In the genomic region with DNA sequence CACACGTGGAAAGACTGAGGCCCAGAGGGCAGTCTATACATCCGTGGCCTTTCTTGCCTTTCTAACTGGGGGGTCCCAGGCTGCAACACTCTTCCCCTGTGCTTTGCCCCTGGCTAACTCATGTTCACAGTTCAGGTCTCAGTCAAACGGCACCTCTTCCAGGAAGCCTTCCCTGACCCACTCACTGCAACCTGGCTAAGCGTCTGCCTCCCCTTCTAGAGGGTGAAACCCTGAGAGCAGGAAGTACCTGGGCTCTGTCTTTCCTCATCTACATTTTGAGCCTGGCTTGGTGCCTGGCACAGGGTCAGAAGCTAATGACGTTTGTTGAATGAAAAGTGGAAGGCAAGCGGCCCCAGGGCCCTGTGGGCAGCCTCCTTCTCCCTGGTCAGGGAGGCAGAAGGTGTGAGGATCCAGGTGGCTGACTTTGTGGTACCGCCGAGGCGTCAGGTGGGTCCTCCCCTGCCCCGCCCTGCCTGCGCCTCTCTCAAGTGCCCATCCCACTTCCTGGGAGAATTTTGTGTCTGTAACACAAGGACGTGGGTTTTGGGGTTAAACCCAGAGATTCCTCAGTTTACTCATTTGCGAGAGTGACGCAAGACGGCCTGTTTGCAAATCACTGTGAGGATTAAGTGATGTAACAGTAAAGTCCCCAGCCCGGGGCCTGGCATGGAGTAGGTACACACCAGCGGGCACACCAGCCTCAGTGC, we compare ENCODE assay signal across 1 cellular context.
TF ChIP-seq lines count a peak whose summit lies in the region.

No MANE protein-coding gene starts in this region.

TF ChIP-seq in H1, 55 proteins besides CTCF, POLR2A, EP300 and RAD21:
- TF ChIP-seq SRF (IDR thresholded peaks at IDR 0.05; ENCODE audit: low read depth, low read length): no peak
- peak; percentile 82; the same call in 1 of the 2 replicates for TF ChIP-seq KDM1A (IDR thresholded peaks at IDR 0.05; ENCODE audit: borderline replicate concordance, low read length)
